Comparison of ENCODE assay signal across 17 cellular contexts in the genomic region with DNA sequence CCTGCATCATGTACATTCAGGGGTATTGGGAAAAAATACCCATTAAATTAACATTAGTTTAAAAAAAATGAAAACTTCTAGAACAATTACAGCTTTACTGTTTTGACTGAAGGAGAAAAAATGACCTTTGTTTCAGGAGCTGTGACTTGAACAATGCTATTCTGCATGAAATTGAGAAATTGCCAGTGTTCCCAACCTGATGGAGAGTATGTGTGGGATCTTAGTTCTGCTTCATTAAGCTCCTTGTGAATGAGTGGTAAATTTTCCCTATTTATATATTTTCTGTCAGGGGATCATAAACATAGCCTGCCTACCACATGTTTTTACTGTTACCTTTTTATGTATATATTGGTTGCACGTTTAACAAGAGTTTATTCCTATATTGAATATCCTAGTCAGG.
DNase-seq lines count a peak whose midpoint lies in the region; ATAC-seq and TF ChIP-seq lines count a peak whose summit lies in the region.
"Had no signal": no experiment of that assay in that cellular context is flagged by ENCODE, and none has a peak within 500 bp of the region (broad histone marks: within the 10 kb centered on the region; RNA-seq: fewer than 3 reads in every experiment).

No MANE protein-coding gene starts in this region.

- peak overlapping the region; percentile 60; the same call in 1 of the 2 replicates for H3K27ac ChIP-seq in SK-N-MC
- no peak overlapping the region for H3K27ac ChIP-seq in colonic mucosa

- peak overlapping the region; percentile 45 for H3K4me3 ChIP-seq in SK-N-MC
- no peak overlapping the region for H3K4me3 ChIP-seq in colonic mucosa
- H3K4me3 ChIP-seq: HAP-1 had no signal

- no peak for ATAC-seq in GM21423 (IDR thresholded peaks at IDR 0.05; ENCODE audit: unreplicated experiment)

- H3K9me3 ChIP-seq in SK-N-MC (ENCODE audit: low read depth, low read length) (no peaks in the 10 kb centered on the region), colonic mucosa (no peaks in the 10 kb centered on the region)
- H3K9me3 ChIP-seq: HAP-1 had no signal

- intact Hi-C loops in colonic mucosa (cut with DNase I), result no loop called here

- TF ChIP-seq CTCF in colonic mucosa (IDR thresholded peaks at IDR 0.05), result no peak

- H3K9ac ChIP-seq in SK-N-MC (ENCODE audit: insufficient read length), result no peak overlapping the region
- no peak overlapping the region for H3K9ac ChIP-seq in colonic mucosa (ENCODE audit: low read depth in 2 of 2, low read length in 2 of 2)

- H3K36me3 ChIP-seq in SK-N-MC (ENCODE audit: insufficient read depth, low read length) (no peaks in the 10 kb centered on the region), colonic mucosa (no peaks in the 10 kb centered on the region)
- H3K36me3 ChIP-seq: HAP-1 had no signal

- no peaks in the 10 kb centered on the region for H3K4me1 ChIP-seq in colonic mucosa
- H3K4me1 ChIP-seq: HAP-1 had no signal

- no peaks in the 10 kb centered on the region for H3K27me3 ChIP-seq in colonic mucosa

- DNase-seq in NCI-H1694 (lab: John Stamatoyannopoulos, UW) (peak; percentile 6), SK-N-MC (ENCODE audit: low read depth, low spot score) (no peak), medulla oblongata (ENCODE audit: extremely low spot score) (peak; percentile 27), superior temporal gyrus (ENCODE audit: extremely low spot score) (peak; percentile 33), anterior cingulate cortex (lab: John Stamatoyannopoulos, UW) (no peak), colonic mucosa (no peak)
- DNase-seq: C1 segment of cervical spinal cord; Calu3; CD4-positive, alpha-beta memory T cell; COR-L47; DMS53; DMS79 treated with DMSO at 0.1 percent for 48 hours; GF-D8; GOT3; HFFc6 had no signal

Comparison
In these comparisons a context has a peak if more than half of its experiments do, and no peak if none do; other contexts are left out.
1. DNase-seq: peak in NCI-H1694 (single experiment), medulla oblongata (single experiment) and superior temporal gyrus (single experiment); none in SK-N-MC (single experiment), anterior cingulate cortex (0 of 58) and colonic mucosa (single experiment).